Comparison of ENCODE assay signal across 8 cellular contexts in genomic region chr5:179805070-179805528, GRCh38. TPM values are rescaled to one million over a fixed set of nuclear protein-coding genes. Genes with fewer than 3 reads are reported as not detected.
A peak's percentile ranks its signal among the peaks of the same experiment; 100 is the strongest.
DNase-seq lines count a peak whose midpoint lies in the region; ATAC-seq lines count a peak whose summit lies in the region.

No MANE protein-coding gene starts in this region.

- no peak overlapping the region for H2AFZ ChIP-seq in ACC112 (ENCODE audit: low read length, unreplicated experiment)

- peaks cover 29% of the 10 kb centered on the region for H3K4me1 ChIP-seq in ACC112 (ENCODE audit: control insufficient read depth, insufficient read depth, low read length, unreplicated experiment)
- peaks cover 18% of the 10 kb centered on the region for H3K4me1 ChIP-seq in mesodermal cell (ENCODE audit: control insufficient read depth, insufficient read depth, low read length, poor library complexity, severe bottlenecking)

- H3K9me3 ChIP-seq in KOPT-K1 (ENCODE audit: insufficient read depth, low read length, poor library complexity, severe bottlenecking), result no peaks in the 10 kb centered on the region
- H3K9me3 ChIP-seq in mesodermal cell (ENCODE audit: control insufficient read depth, low read length), result no peaks in the 10 kb centered on the region

- 66 to 75% methylated on average over 9 of the region's 9 CpGs for WGBS in mesodermal cell (ENCODE audit: insufficient coverage in 2 of 2), 2 experiments

- peak overlapping the region; percentile 84 for H3K4me3 ChIP-seq in ACC112 (ENCODE audit: low read depth, low read length)
- H3K4me3 ChIP-seq in mesodermal cell (ENCODE audit: extremely low read depth, insufficient read depth, low read length, poor library complexity, severe bottlenecking), result peak overlapping the region; percentile 70

- DNase-seq in stimulated activated naive CD4-positive, alpha-beta T cell (lab: John Stamatoyannopoulos, UW), result no peak
- DNase-seq in NCI-H345 treated with DMSO at 0.1 percent for 48 hours (lab: John Stamatoyannopoulos, UW; ENCODE audit: unreplicated experiment), result no peak
- no peak for DNase-seq in NCI-H1694 treated with DMSO at 0.1 percent for 48 hours (lab: John Stamatoyannopoulos, UW)

- no peaks in the 10 kb centered on the region for H3K27me3 ChIP-seq in ACC112 (ENCODE audit: insufficient read depth, low read length)

- ATAC-seq in HG02798 (IDR thresholded peaks at IDR 0.05; ENCODE audit: poor library complexity, unreplicated experiment), result no peak

- H3K79me2 ChIP-seq in ACC112 (ENCODE audit: control insufficient read depth, insufficient read depth, low read length, unreplicated experiment), result peaks cover 45% of the 10 kb centered on the region

- H3K27ac ChIP-seq in ACC112 (ENCODE audit: low read depth, low read length) (peak overlapping the region; percentile 64; the same call in 1 of the 2 replicates), KOPT-K1 (ENCODE audit: low read depth, low read length, poor library complexity, severe bottlenecking) (peak overlapping the region; percentile 54), cingulate gyrus (ENCODE audit: low read depth, low read length) (peak overlapping the region; percentile 65), mesodermal cell (ENCODE audit: low read depth, low read length, severe bottlenecking) (no peak overlapping the region)

- H3K36me3 ChIP-seq in ACC112 (ENCODE audit: insufficient read depth, low read length) (0 out of 2 replicates have a peak, but pooled peaks cover 4% of the 10 kb centered on the region), KOPT-K1 (ENCODE audit: insufficient read depth, low read length) (peaks cover 7% of the 10 kb centered on the region; the same call in 1 of the 2 replicates), mesodermal cell (ENCODE audit: control insufficient read depth, insufficient read depth, low read length) (peaks cover 24% of the 10 kb centered on the region)

RNA-seq across cellular contexts. Expression of gene MGAT4B, which starts 1.6 kb away (rescaled TPM):
- 110 TPM for polyA plus RNA-seq in mesodermal cell (2013, experiment 1 of 2)
- 112 TPM for polyA plus RNA-seq in mesodermal cell (2013, experiment 2 of 2)

RNA-seq across cellular contexts. Expression of gene LTC4S, which starts 11.3 kb away (rescaled TPM):
- 1.3 TPM for polyA plus RNA-seq in mesodermal cell (2013, experiment 1 of 2)
- 1.1 TPM for polyA plus RNA-seq in mesodermal cell (2013, experiment 2 of 2)

RNA-seq across cellular contexts. Expression of gene SQSTM1, which starts 15.6 kb away (rescaled TPM):
- polyA plus RNA-seq in mesodermal cell (2013, experiment 1 of 2), result 86.4 TPM
- polyA plus RNA-seq in mesodermal cell (2013, experiment 2 of 2), result 74.4 TPM

RNA-seq across cellular contexts. Expression of gene MRNIP, which starts 53.5 kb away (rescaled TPM):
- 28.3 TPM for polyA plus RNA-seq in mesodermal cell (2013, experiment 1 of 2)
- 22.3 TPM for polyA plus RNA-seq in mesodermal cell (2013, experiment 2 of 2)
